ENCODE assay signal across 9 cellular contexts in genomic region chr14:35532783-35533356, GRCh38. TPM values are rescaled to one million over a fixed set of nuclear protein-coding genes. Genes with fewer than 3 reads are reported as not detected.
DNase-seq lines count a peak whose midpoint lies in the region; ATAC-seq and TF ChIP-seq lines count a peak whose summit lies in the region.
"Had no signal": no experiment of that assay in that cellular context is flagged by ENCODE, and none has a peak within 500 bp of the region (broad histone marks: within the 10 kb centered on the region; RNA-seq: fewer than 3 reads in every experiment).

No MANE protein-coding gene starts in this region.

- WGBS in heart left ventricle, 4 donors, result 11 to 16% (median 13%) methylated on average over 6 of the region's 6 CpGs

- peak overlapping the region; percentile 36 to 58 (median 54) for H3K4me3 ChIP-seq in heart left ventricle
- peak overlapping the region; percentile 71 for H3K4me3 ChIP-seq in iPS-15b (ENCODE audit: low read depth, low read length)

- TF ChIP-seq CTCF in heart left ventricle (IDR thresholded peaks at IDR 0.05), result no peak
- no peak for TF ChIP-seq CTCF in VCaP (conservative IDR thresholded peaks at IDR 0.05)
- TF ChIP-seq CTCF in type B pancreatic cell (conservative IDR thresholded peaks at IDR 0.05), result no peak

- H3K4me1 ChIP-seq in heart left ventricle (peaks cover 0 to 31% (median 27%) of the 10 kb centered on the region in 12 donors), iPS-15b (ENCODE audit: control insufficient read depth, insufficient read depth, low read length) (peaks cover 2% of the 10 kb centered on the region)

- H3K36me3 ChIP-seq in heart left ventricle (peaks cover 0 to 6% (median 3%) of the 10 kb centered on the region in 9 donors), iPS-15b (ENCODE audit: control insufficient read depth, insufficient read depth, low read length) (no peaks in the 10 kb centered on the region)

- intact Hi-C loops in heart left ventricle (cut with DNase I) (no loop called here), left cardiac atrium (cut with DNase I) (no loop called here)

- H3K27me3 ChIP-seq in heart left ventricle (peaks cover 27 to 77% (median 64%) of the 10 kb centered on the region in 9 donors), iPS-15b (ENCODE audit: control insufficient read depth, insufficient read depth, low read length) (peaks cover 84% of the 10 kb centered on the region)

- no peaks in the 10 kb centered on the region for H3K9me3 Mint-ChIP-seq in type B pancreatic cell

- H3K9me3 ChIP-seq in heart left ventricle, result no peaks in the 10 kb centered on the region
- H3K9me3 ChIP-seq in iPS-15b (ENCODE audit: control insufficient read depth, insufficient read depth, low read length), result no peaks in the 10 kb centered on the region

- no peak for DNase-seq in heart left ventricle
- no peak for DNase-seq in left cardiac atrium
- no peak for DNase-seq in type B pancreatic cell (ENCODE audit: extremely low spot score, unreplicated experiment)
- no peak for DNase-seq in NCI-H446 treated with DMSO at 0.1 percent for 48 hours (lab: John Stamatoyannopoulos, UW)
- no peak for DNase-seq in NCI-H2107 treated with DMSO at 0.1 percent for 48 hours (lab: John Stamatoyannopoulos, UW; ENCODE audit: unreplicated experiment)

- no peak overlapping the region for H3K27ac Mint-ChIP-seq in type B pancreatic cell

- no peak for ATAC-seq in heart left ventricle
- no peak for ATAC-seq in left cardiac atrium
- no peak for ATAC-seq in HG03175 (IDR thresholded peaks at IDR 0.05; ENCODE audit: unreplicated experiment)

- H3K9ac ChIP-seq in iPS-15b (ENCODE audit: low read depth, low read length), result no peak overlapping the region

- peaks cover 83% of the 10 kb centered on the region for H3K27me3 Mint-ChIP-seq in type B pancreatic cell

- H3K36me3 Mint-ChIP-seq in type B pancreatic cell, result no peaks in the 10 kb centered on the region

- H3K27ac ChIP-seq in heart left ventricle (no peak overlapping the region), VCaP (peak overlapping the region; percentile 84)

- peak overlapping the region; percentile 79 for H3K4me3 Mint-ChIP-seq in type B pancreatic cell

- no peak for TF ChIP-seq POLR2A in heart left ventricle (IDR thresholded peaks at IDR 0.05)

- no peaks in the 10 kb centered on the region for H3K4me1 Mint-ChIP-seq in type B pancreatic cell (ENCODE audit: unreplicated experiment)

RNA-seq across cellular contexts. Expression of gene INSM2, which starts 1.1 kb away (rescaled TPM):
- not detected for total RNA-seq in heart left ventricle
- polyA plus RNA-seq in heart left ventricle, result not detected
- not detected for total RNA-seq in left cardiac atrium
- total RNA-seq in type B pancreatic cell (ENCODE audit: low replicate concordance), result 0.12 and 0.26 TPM in 2 replicates
- total RNA-seq: activated CD8-positive, alpha-beta memory T cell treated with anti-CD3 and anti-CD28 coated beads for 36 hours had no signal
